ENCODE assay signal across 19 cellular contexts in the genomic region with DNA sequence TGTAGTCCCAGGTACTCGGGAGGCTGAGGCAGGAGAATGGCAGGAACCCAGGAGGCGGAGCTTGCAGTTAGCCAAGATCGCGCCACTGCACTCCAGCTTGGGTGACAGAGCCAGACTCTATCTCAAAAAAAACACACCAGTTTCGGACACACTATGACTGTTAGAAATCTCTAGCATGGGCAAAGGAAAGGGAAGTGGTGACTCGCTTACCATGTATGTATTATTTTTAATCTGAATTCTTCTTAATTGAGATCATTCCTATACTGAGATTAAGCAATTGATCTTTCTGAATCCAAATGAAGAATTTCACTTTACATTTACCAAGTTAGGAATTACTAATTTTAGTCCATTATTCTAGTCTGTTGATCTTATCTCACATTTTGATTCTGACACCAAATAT.
DNase-seq lines count a peak whose midpoint lies in the region; ATAC-seq, FAIRE-seq and TF ChIP-seq lines count a peak whose summit lies in the region.
"Had no signal": no experiment of that assay in that cellular context is flagged by ENCODE, and none has a peak within 500 bp of the region (broad histone marks: within the 10 kb centered on the region; RNA-seq: fewer than 3 reads in every experiment).

No MANE protein-coding gene starts in this region.

- peaks cover 32 to 37% (median 35%) of the 10 kb centered on the region in 11 experiments for H3K9me3 ChIP-seq in BLaER1 treated with 17β-estradiol and CSF1 and Interleukin-3, amounts not matched to agents 10 nM and 100 nM (replicated peaks in 1 of 11)
- H3K9me3 ChIP-seq in BE2C = no peaks in the 10 kb centered on the region

- TF ChIP-seq POLR2A in GM12892 (IDR thresholded peaks at IDR 0.05; ENCODE audit: low read depth, low read length) = no peak

- no peaks in the 10 kb centered on the region for H3K27me3 ChIP-seq in BLaER1 treated with 17β-estradiol and CSF1 and Interleukin-3, amounts not matched to agents 10 nM and 100 nM
- H3K27me3 ChIP-seq in BE2C = no peaks in the 10 kb centered on the region
- H3K27me3 ChIP-seq: Peyer's patch had no signal

- peak overlapping the region in 6 of 11 experiments; percentile 6 to 40 (median 18); a peak in 3 of 22 replicates for H3K27ac ChIP-seq in BLaER1 treated with 17β-estradiol and CSF1 and Interleukin-3, amounts not matched to agents 10 nM and 100 nM
- H3K27ac ChIP-seq: Peyer's patch had no signal

- H3K4me1 ChIP-seq in BLaER1 treated with 17β-estradiol and CSF1 and Interleukin-3, amounts not matched to agents 10 nM and 100 nM = peaks cover 0 to 26% (median 17%) of the 10 kb centered on the region in 10 experiments; a peak in 14 of 20 replicates
- no peaks in the 10 kb centered on the region for H3K4me1 ChIP-seq in BE2C
- H3K4me1 ChIP-seq: Peyer's patch had no signal

- DNase-seq in NCI-H226 (peak; percentile 57), cardiac fibroblast (ENCODE audit: low read depth in 2 of 2) (peak; percentile 81 to 97), kidney glomerular epithelial cell (lab: John Stamatoyannopoulos, UW) (peak; percentile 76), NCI-H446 (lab: John Stamatoyannopoulos, UW) (no peak), GM12892 (ENCODE audit: insufficient read length) (no peak), BE2C (no peak)
- DNase-seq: CD8-positive, alpha-beta memory T cell; effector CD8-positive, alpha-beta T cell; midbrain; NCI-H2227 treated with DMSO at 0.1 percent for 48 hours; Peyer's patch; stimulated activated CD4-positive, alpha-beta T cell treated with anti-CD3 and anti-CD28 coated beads, Interleukin-4, amount 100 ng/mL, for 1 hour; stimulated activated naive CD4-positive, alpha-beta T cell treated with Interleukin-2 at 50 U/mL for 16 hours had no signal

- H3K4me3 ChIP-seq in BLaER1 treated with 17β-estradiol and CSF1 and Interleukin-3, amounts not matched to agents 10 nM and 100 nM = no peak overlapping the region
- H3K4me3 ChIP-seq in cardiac fibroblast (replicated peaks in 1 of 2; ENCODE audit: low read depth in 2 of 2, low read length in 2 of 2) (no peak overlapping the region), BE2C (ENCODE audit: low read depth, low read length) (no peak overlapping the region)
- H3K4me3 ChIP-seq: K562, Peyer's patch had no signal

- ATAC-seq in GM18870 (IDR thresholded peaks at IDR 0.05; ENCODE audit: unreplicated experiment) = no peak
- ATAC-seq: activated naive CD4-positive, alpha-beta T cell treated with anti-CD3 and anti-CD28 coated beads, Interleukin-2, amount 50 U/mL, for 72 hours; K562 had no signal

- no peaks in the 10 kb centered on the region for H3K36me3 ChIP-seq in BLaER1 treated with 17β-estradiol and CSF1 and Interleukin-3, amounts not matched to agents 10 nM and 100 nM
- no peaks in the 10 kb centered on the region for H3K36me3 ChIP-seq in BE2C
- H3K36me3 ChIP-seq: Peyer's patch had no signal

- no peaks in the 10 kb centered on the region for H4K20me1 ChIP-seq in BLaER1 treated with 17β-estradiol and CSF1 and Interleukin-3, amounts not matched to agents 10 nM and 100 nM

- TF ChIP-seq CTCF in cardiac fibroblast (IDR thresholded peaks at IDR 0.05; ENCODE audit: low read depth, low read length) (no peak), BE2C (IDR thresholded peaks at IDR 0.05; ENCODE audit: low read depth, low read length) (no peak)

- H3K9ac ChIP-seq in BLaER1 treated with 17β-estradiol and CSF1 and Interleukin-3, amounts not matched to agents 10 nM and 100 nM = no peak overlapping the region

- FAIRE-seq in GM12892 (lab: Jason Lieb, UNC) = no peak
- FAIRE-seq: H1, K562, TTC549 had no signal

- peak overlapping the region in 6 of 11 experiments; percentile 4 to 37 (median 30); a peak in 6 of 22 replicates for H3K4me2 ChIP-seq in BLaER1 treated with 17β-estradiol and CSF1 and Interleukin-3, amounts not matched to agents 10 nM and 100 nM

Comparison
In these comparisons a context has a peak if more than half of its experiments do, and no peak if none do; other contexts are left out.
1. DNase-seq: peak in NCI-H226 (single experiment), cardiac fibroblast (2 of 2) and kidney glomerular epithelial cell (single experiment); none in NCI-H446 (0 of 2), GM12892 (single experiment) and BE2C (single experiment).